1 cellular context compared by ENCODE assay signal in genomic region chr19:17235618-17236413, GRCh38.
TF ChIP-seq lines count a peak whose summit lies in the region.

No MANE protein-coding gene starts in this region.

TF ChIP-seq in K562, 482 proteins besides CTCF, POLR2A, EP300 and RAD21 (continued from another document and continues in another):
- TF ChIP-seq, protein P1, sequence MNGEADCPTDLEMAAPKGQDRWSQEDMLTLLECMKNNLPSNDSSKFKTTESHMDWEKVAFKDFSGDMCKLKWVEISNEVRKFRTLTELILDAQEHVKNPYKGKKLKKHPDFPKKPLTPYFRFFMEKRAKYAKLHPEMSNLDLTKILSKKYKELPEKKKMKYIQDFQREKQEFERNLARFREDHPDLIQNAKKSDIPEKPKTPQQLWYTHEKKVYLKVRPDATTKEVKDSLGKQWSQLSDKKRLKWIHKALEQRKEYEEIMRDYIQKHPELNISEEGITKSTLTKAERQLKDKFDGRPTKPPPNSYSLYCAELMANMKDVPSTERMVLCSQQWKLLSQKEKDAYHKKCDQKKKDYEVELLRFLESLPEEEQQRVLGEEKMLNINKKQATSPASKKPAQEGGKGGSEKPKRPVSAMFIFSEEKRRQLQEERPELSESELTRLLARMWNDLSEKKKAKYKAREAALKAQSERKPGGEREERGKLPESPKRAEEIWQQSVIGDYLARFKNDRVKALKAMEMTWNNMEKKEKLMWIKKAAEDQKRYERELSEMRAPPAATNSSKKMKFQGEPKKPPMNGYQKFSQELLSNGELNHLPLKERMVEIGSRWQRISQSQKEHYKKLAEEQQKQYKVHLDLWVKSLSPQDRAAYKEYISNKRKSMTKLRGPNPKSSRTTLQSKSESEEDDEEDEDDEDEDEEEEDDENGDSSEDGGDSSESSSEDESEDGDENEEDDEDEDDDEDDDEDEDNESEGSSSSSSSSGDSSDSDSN (IDR thresholded peaks at IDR 0.05; ENCODE audit: borderline replicate concordance in 1 of 2, low read depth in 2 of 2, low read length in 2 of 2): peak; percentile 54 to 95; a peak in 3 of 4 replicates
- TF ChIP-seq NR2F6 (CRISPR knock-in tag; IDR thresholded peaks at IDR 0.05): no peak
- TF ChIP-seq CTCFL (IDR thresholded peaks at IDR 0.05; ENCODE audit: borderline replicate concordance, insufficient read depth, low read depth, low read length, poor library complexity, severe bottlenecking): peak; percentile 81
- no peak for TF ChIP-seq STAT6 (CRISPR knock-in tag; IDR thresholded peaks at IDR 0.05)
- TF ChIP-seq SOX6 (IDR thresholded peaks at IDR 0.05): peak; percentile 45; the same call in 1 of the 2 replicates
- peak; percentile 63 to 88; a peak in 3 of 4 replicates for TF ChIP-seq NONO (IDR thresholded peaks at IDR 0.05; ENCODE audit: low read depth in 2 of 2, low read length in 1 of 2)
- TF ChIP-seq, protein P2, sequence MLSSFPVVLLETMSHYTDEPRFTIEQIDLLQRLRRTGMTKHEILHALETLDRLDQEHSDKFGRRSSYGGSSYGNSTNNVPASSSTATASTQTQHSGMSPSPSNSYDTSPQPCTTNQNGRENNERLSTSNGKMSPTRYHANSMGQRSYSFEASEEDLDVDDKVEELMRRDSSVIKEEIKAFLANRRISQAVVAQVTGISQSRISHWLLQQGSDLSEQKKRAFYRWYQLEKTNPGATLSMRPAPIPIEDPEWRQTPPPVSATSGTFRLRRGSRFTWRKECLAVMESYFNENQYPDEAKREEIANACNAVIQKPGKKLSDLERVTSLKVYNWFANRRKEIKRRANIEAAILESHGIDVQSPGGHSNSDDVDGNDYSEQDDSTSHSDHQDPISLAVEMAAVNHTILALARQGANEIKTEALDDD (IDR thresholded peaks at IDR 0.05): no peak
- peak; percentile 93 for TF ChIP-seq FIP1L1 (IDR thresholded peaks at IDR 0.05; ENCODE audit: low read depth, low read length, poor library complexity, severe bottlenecking)
- no peak for TF ChIP-seq CHD4 (IDR thresholded peaks at IDR 0.05; ENCODE audit: insufficient read depth, insufficient replicate concordance, low read depth, low read length, poor library complexity, severe bottlenecking)
- no peak for TF ChIP-seq HMG20A (CRISPR knock-in tag; conservative IDR thresholded peaks at IDR 0.05)
- TF ChIP-seq RB1 (IDR thresholded peaks at IDR 0.05; ENCODE audit: low read depth): peak; percentile 86
- no peak for TF ChIP-seq HNRNPUL1 (IDR thresholded peaks at IDR 0.05; ENCODE audit: low read length)
- no peak for TF ChIP-seq ZNF445 (CRISPR knock-in tag; IDR thresholded peaks at IDR 0.05; ENCODE audit: low read depth)
- no peak for TF ChIP-seq TCFL5 (CRISPR knock-in tag; conservative IDR thresholded peaks at IDR 0.05)
- no peak for TF ChIP-seq ZNF780A (CRISPR knock-in tag; IDR thresholded peaks at IDR 0.05)
- peak; percentile 63 for TF ChIP-seq GABPA (tag; conservative IDR thresholded peaks at IDR 0.05; ENCODE audit: low read depth)
- TF ChIP-seq, protein P3, sequence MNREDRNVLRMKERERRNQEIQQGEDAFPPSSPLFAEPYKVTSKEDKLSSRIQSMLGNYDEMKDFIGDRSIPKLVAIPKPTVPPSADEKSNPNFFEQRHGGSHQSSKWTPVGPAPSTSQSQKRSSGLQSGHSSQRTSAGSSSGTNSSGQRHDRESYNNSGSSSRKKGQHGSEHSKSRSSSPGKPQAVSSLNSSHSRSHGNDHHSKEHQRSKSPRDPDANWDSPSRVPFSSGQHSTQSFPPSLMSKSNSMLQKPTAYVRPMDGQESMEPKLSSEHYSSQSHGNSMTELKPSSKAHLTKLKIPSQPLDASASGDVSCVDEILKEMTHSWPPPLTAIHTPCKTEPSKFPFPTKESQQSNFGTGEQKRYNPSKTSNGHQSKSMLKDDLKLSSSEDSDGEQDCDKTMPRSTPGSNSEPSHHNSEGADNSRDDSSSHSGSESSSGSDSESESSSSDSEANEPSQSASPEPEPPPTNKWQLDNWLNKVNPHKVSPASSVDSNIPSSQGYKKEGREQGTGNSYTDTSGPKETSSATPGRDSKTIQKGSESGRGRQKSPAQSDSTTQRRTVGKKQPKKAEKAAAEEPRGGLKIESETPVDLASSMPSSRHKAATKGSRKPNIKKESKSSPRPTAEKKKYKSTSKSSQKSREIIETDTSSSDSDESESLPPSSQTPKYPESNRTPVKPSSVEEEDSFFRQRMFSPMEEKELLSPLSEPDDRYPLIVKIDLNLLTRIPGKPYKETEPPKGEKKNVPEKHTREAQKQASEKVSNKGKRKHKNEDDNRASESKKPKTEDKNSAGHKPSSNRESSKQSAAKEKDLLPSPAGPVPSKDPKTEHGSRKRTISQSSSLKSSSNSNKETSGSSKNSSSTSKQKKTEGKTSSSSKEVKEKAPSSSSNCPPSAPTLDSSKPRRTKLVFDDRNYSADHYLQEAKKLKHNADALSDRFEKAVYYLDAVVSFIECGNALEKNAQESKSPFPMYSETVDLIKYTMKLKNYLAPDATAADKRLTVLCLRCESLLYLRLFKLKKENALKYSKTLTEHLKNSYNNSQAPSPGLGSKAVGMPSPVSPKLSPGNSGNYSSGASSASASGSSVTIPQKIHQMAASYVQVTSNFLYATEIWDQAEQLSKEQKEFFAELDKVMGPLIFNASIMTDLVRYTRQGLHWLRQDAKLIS (CRISPR knock-in tag; IDR thresholded peaks at IDR 0.05): no peak
- TF ChIP-seq, protein P4, sequence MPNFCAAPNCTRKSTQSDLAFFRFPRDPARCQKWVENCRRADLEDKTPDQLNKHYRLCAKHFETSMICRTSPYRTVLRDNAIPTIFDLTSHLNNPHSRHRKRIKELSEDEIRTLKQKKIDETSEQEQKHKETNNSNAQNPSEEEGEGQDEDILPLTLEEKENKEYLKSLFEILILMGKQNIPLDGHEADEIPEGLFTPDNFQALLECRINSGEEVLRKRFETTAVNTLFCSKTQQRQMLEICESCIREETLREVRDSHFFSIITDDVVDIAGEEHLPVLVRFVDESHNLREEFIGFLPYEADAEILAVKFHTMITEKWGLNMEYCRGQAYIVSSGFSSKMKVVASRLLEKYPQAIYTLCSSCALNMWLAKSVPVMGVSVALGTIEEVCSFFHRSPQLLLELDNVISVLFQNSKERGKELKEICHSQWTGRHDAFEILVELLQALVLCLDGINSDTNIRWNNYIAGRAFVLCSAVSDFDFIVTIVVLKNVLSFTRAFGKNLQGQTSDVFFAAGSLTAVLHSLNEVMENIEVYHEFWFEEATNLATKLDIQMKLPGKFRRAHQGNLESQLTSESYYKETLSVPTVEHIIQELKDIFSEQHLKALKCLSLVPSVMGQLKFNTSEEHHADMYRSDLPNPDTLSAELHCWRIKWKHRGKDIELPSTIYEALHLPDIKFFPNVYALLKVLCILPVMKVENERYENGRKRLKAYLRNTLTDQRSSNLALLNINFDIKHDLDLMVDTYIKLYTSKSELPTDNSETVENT (CRISPR knock-in tag; IDR thresholded peaks at IDR 0.05): peak; percentile 75
- no peak for TF ChIP-seq SMARCB1 (IDR thresholded peaks at IDR 0.05; ENCODE audit: insufficient read length, low read depth)
- peak; percentile 50 for TF ChIP-seq U2AF1 (optimal IDR thresholded peaks at IDR 0.05; ENCODE audit: low read depth, low read length)
- no peak for TF ChIP-seq DACH1 (IDR thresholded peaks at IDR 0.05; ENCODE audit: partially characterized antibody)
- no peak for TF ChIP-seq MBD2 (IDR thresholded peaks at IDR 0.05; ENCODE audit: borderline replicate concordance, low read depth)
- no peak for TF ChIP-seq IRF1 (CRISPR knock-in tag; IDR thresholded peaks at IDR 0.05; ENCODE audit: borderline replicate concordance)
- TF ChIP-seq, protein P5, sequence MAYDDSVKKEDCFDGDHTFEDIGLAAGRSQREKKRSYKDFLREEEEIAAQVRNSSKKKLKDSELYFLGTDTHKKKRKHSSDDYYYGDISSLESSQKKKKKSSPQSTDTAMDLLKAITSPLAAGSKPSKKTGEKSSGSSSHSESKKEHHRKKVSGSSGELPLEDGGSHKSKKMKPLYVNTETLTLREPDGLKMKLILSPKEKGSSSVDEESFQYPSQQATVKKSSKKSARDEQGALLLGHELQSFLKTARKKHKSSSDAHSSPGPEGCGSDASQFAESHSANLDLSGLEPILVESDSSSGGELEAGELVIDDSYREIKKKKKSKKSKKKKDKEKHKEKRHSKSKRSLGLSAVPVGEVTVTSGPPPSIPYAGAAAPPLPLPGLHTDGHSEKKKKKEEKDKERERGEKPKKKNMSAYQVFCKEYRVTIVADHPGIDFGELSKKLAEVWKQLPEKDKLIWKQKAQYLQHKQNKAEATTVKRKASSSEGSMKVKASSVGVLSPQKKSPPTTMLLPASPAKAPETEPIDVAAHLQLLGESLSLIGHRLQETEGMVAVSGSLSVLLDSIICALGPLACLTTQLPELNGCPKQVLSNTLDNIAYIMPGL (CRISPR knock-in tag; IDR thresholded peaks at IDR 0.05): 0 out of 2 replicates have a peak, but pooled peaks have one; percentile 84
- no peak for TF ChIP-seq POLR2AphosphoS2 (IDR thresholded peaks at IDR 0.05; ENCODE audit: low read length)
- TF ChIP-seq ZNF699 (CRISPR knock-in tag; IDR thresholded peaks at IDR 0.05; ENCODE audit: insufficient replicate concordance): peak; percentile 6
- no peak for TF ChIP-seq STAG1 (CRISPR knock-in tag; IDR thresholded peaks at IDR 0.05; ENCODE audit: borderline replicate concordance)
- peak; percentile 58; the same call in 1 of the 2 replicates for TF ChIP-seq ETV5 (CRISPR knock-in tag; IDR thresholded peaks at IDR 0.05; ENCODE audit: low read depth)
- TF ChIP-seq POLR3A (IDR thresholded peaks at IDR 0.05; ENCODE audit: borderline replicate concordance, extremely low read depth, insufficient read depth, insufficient read length): no peak
- TF ChIP-seq ZNF778 (CRISPR knock-in tag; IDR thresholded peaks at IDR 0.05): no peak
- TF ChIP-seq CC2D1A (IDR thresholded peaks at IDR 0.05): no peak
- peak; percentile 81 to 83; a peak in 2 of 4 replicates for TF ChIP-seq NRF1 (conservative IDR thresholded peaks at IDR 0.05 in 1 of 2, IDR thresholded peaks at IDR 0.05 in 1 of 2)
- no peak for TF ChIP-seq PURB (CRISPR knock-in tag; IDR thresholded peaks at IDR 0.05; ENCODE audit: low read depth)
- TF ChIP-seq, protein P6, sequence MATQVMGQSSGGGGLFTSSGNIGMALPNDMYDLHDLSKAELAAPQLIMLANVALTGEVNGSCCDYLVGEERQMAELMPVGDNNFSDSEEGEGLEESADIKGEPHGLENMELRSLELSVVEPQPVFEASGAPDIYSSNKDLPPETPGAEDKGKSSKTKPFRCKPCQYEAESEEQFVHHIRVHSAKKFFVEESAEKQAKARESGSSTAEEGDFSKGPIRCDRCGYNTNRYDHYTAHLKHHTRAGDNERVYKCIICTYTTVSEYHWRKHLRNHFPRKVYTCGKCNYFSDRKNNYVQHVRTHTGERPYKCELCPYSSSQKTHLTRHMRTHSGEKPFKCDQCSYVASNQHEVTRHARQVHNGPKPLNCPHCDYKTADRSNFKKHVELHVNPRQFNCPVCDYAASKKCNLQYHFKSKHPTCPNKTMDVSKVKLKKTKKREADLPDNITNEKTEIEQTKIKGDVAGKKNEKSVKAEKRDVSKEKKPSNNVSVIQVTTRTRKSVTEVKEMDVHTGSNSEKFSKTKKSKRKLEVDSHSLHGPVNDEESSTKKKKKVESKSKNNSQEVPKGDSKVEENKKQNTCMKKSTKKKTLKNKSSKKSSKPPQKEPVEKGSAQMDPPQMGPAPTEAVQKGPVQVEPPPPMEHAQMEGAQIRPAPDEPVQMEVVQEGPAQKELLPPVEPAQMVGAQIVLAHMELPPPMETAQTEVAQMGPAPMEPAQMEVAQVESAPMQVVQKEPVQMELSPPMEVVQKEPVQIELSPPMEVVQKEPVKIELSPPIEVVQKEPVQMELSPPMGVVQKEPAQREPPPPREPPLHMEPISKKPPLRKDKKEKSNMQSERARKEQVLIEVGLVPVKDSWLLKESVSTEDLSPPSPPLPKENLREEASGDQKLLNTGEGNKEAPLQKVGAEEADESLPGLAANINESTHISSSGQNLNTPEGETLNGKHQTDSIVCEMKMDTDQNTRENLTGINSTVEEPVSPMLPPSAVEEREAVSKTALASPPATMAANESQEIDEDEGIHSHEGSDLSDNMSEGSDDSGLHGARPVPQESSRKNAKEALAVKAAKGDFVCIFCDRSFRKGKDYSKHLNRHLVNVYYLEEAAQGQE (CRISPR knock-in tag; IDR thresholded peaks at IDR 0.05; ENCODE audit: low read depth): peak; percentile 51; the same call in 1 of the 2 replicates
- TF ChIP-seq EP400 (IDR thresholded peaks at IDR 0.05): no peak; the same call in 1 of the 2 replicates
- no peak for TF ChIP-seq BRD9 (IDR thresholded peaks at IDR 0.05; ENCODE audit: low read depth, partially characterized antibody)
- 0 out of 2 replicates have a peak, but pooled peaks have one; percentile 42 for TF ChIP-seq ESRRA (IDR thresholded peaks at IDR 0.05; ENCODE audit: borderline replicate concordance, low read depth)
- no peak for TF ChIP-seq ZNF224 (CRISPR knock-in tag; IDR thresholded peaks at IDR 0.05)
